ENCODE assay signal across 1 cellular context in the genomic region with DNA sequence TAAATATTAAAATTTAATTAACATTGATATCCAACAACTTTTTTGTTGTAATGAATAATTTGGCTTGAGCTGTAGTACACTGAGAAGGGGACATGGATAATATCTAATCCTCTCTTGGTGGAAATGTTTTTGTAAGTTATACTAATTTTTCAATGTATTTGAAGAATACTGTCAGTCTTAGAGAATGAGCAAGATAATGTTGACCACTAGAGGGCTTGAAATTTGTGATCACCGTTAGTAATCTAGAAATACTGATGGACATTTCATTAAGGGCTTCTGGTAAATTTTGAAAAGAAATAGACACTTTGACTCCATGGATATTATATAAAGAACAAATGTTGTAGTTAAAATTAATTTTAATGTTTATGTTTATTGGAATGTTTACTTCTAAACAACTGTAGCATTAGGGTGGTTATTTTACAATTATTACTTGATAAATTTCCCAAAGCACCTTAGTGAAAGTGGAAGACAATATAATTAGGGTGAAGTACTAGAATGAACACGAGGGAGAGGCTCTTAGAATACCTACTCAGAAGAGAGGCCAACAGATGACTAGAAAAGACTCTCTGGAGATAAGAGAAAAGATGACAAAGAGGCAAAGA.
TF ChIP-seq lines count a peak whose summit lies in the region.

No MANE protein-coding gene starts in this region.

TF ChIP-seq in WTC11, 78 proteins besides CTCF, POLR2A, EP300 and RAD21 (continued from another document):
- no peak for TF ChIP-seq ZNF281 (CRISPR knock-in tag; IDR thresholded peaks at IDR 0.05)
- no peak for TF ChIP-seq NR1H2 (CRISPR knock-in tag; IDR thresholded peaks at IDR 0.05)
